8 cellular contexts compared by ENCODE assay signal in genomic region chr4:127782025-127782274, GRCh38. TPM values are rescaled to one million over a fixed set of nuclear protein-coding genes. Genes with fewer than 3 reads are reported as not detected.
A peak's percentile ranks its signal among the peaks of the same experiment; 100 is the strongest.
DNase-seq lines count a peak whose midpoint lies in the region; ATAC-seq and TF ChIP-seq lines count a peak whose summit lies in the region.

No MANE protein-coding gene starts in this region.

- peak overlapping the region; percentile 81 for H3K4me3 ChIP-seq in BE2C (ENCODE audit: low read depth, low read length)
- H3K4me3 ChIP-seq in adipocyte (ENCODE audit: low read length) = peak overlapping the region; percentile 90
- peak overlapping the region; percentile 48 to 91 (median 74) for H3K4me3 ChIP-seq in heart right ventricle
- peak overlapping the region; percentile 78 for H3K4me3 ChIP-seq in parathyroid adenoma (ENCODE audit: low read depth, low read length)

- H3K4me1 ChIP-seq in BE2C = no peaks in the 10 kb centered on the region
- H3K4me1 ChIP-seq in adipocyte (ENCODE audit: control insufficient read depth, insufficient read depth, low read length) = peaks cover 5% of the 10 kb centered on the region
- peaks cover 0 to 25% (median 10%) of the 10 kb centered on the region in 9 donors for H3K4me1 ChIP-seq in heart right ventricle
- H3K4me1 ChIP-seq in parathyroid adenoma = no peaks in the 10 kb centered on the region

- H3K9ac ChIP-seq in adipocyte (ENCODE audit: low read length) (peak overlapping the region; percentile 84), parathyroid adenoma (no peak overlapping the region)

- intact Hi-C loops in heart right ventricle (cut with DNase I) = loop anchor here in 4 of 10 donors (2.0 to 10.0 kb wide), 5 partner anchors 93 to 185 kb away; partner anchors contain the start of genes ABHD18 (in 4 of the 4), MFSD8 (in 4 of the 4), INTU (in 1 of the 4) and PLK4 (in 1 of the 4)

- H3K27ac ChIP-seq in heart right ventricle (peak overlapping the region in 9 of 10 donors; percentile 50 to 85 (median 76)), parathyroid adenoma (peak overlapping the region; percentile 66)

- no peaks in the 10 kb centered on the region for H3K79me2 ChIP-seq in parathyroid adenoma

- no peaks in the 10 kb centered on the region for H3K36me3 ChIP-seq in BE2C
- H3K36me3 ChIP-seq in adipocyte (ENCODE audit: control insufficient read depth, insufficient read depth, low read length, severe bottlenecking) = no peaks in the 10 kb centered on the region
- H3K36me3 ChIP-seq in heart right ventricle = no peaks in the 10 kb centered on the region
- no peaks in the 10 kb centered on the region for H3K36me3 ChIP-seq in parathyroid adenoma (ENCODE audit: control insufficient read depth, insufficient read depth, low read length)

- H3K4me2 ChIP-seq in parathyroid adenoma (ENCODE audit: low read length) = peak overlapping the region; percentile 89

- 0 to 1% methylated on average over 28 to 30 of the region's 30 CpGs for WGBS in heart right ventricle, 2 donors

- H3K27me3 ChIP-seq in BE2C (no peaks in the 10 kb centered on the region), adipocyte (replicated peaks; ENCODE audit: control insufficient read depth, insufficient read depth, low read length) (no peaks in the 10 kb centered on the region), heart right ventricle (peaks cover 0 to 47% (median 0%) of the 10 kb centered on the region in 7 donors), parathyroid adenoma (ENCODE audit: control insufficient read depth, insufficient read depth, low read length) (no peaks in the 10 kb centered on the region)

- peak overlapping the region; percentile 93 for H2AFZ ChIP-seq in parathyroid adenoma

- ATAC-seq in GM18498 (IDR thresholded peaks at IDR 0.05; ENCODE audit: unreplicated experiment) = peak; percentile 79
- ATAC-seq in HG02938 (IDR thresholded peaks at IDR 0.05; ENCODE audit: unreplicated experiment) = peak; percentile 63
- peak in 4 of 8 donors; percentile 96 to 98 (median 96) for ATAC-seq in heart right ventricle

- no peaks in the 10 kb centered on the region for H3K9me3 ChIP-seq in BE2C
- no peaks in the 10 kb centered on the region for H3K9me3 ChIP-seq in adipocyte (ENCODE audit: control insufficient read depth, low read length)
- no peaks in the 10 kb centered on the region for H3K9me3 ChIP-seq in heart right ventricle
- H3K9me3 ChIP-seq in parathyroid adenoma (ENCODE audit: control insufficient read depth, low read length) = no peaks in the 10 kb centered on the region

- TF ChIP-seq CTCF in BE2C (IDR thresholded peaks at IDR 0.05; ENCODE audit: low read depth, low read length) (no peak), heart right ventricle (IDR thresholded peaks at IDR 0.05) (peak in 1 of 9 donors; percentile 34), parathyroid adenoma (IDR thresholded peaks at IDR 0.05) (no peak)

- DNase-seq in BE2C (peak; percentile 91), NCI-H2196 (lab: John Stamatoyannopoulos, UW; ENCODE audit: unreplicated experiment) (peak; percentile 72), adipocyte (ENCODE audit: low read depth) (peak; percentile 95), heart right ventricle (peak; percentile 82 to 89), inferior parietal cortex (ENCODE audit: extremely low spot score) (no peak)

RNA-seq across cellular contexts. Expression of gene HSPA4L, which starts 0.2 kb away (rescaled TPM):
- polyA plus RNA-seq in BE2C (2012; ENCODE audit: insufficient read depth, insufficient read length, low read depth) = 0.79 TPM
- 10 to 100 TPM in 6 of 10 donors, 1 to 10 TPM in 4; 2.4 to 21.9 (median 15.6) TPM for total RNA-seq in heart right ventricle
- 1 to 10 TPM; 1.2 to 1.8 TPM for polyA plus RNA-seq in heart right ventricle

RNA-seq across cellular contexts. Expression of gene SLC25A31, which starts 51.8 kb away (rescaled TPM):
- polyA plus RNA-seq in BE2C (2012; ENCODE audit: insufficient read depth, insufficient read length, low read depth) = not detected
- total RNA-seq in heart right ventricle = not detected
- polyA plus RNA-seq in heart right ventricle = not detected
